In the genomic region with DNA sequence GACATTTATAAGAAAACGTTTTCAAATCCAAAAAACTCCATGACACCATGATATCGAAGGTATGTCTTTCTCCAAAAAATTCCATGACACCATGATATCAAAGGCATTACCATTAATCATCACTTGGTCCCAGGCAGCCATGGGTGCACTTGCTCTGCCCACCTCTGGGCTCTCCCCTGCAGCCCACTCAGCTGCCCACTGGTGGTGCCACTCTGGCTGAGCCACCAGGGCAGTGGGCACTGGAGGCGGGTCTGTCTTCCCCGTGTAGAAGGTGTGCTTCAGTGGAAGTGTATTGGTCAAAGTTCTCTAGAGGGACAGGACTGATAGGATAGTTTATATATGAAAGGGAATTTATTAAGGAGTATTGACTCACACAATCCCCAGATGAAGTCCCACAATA, we compare ENCODE assay signal across 9 cellular contexts.
"Had no signal": no experiment of that assay in that cellular context is flagged by ENCODE, and none has a peak within 500 bp of the region (broad histone marks: within the 10 kb centered on the region; RNA-seq: fewer than 3 reads in every experiment).

No MANE protein-coding gene starts in this region.

- H3K27ac Mint-ChIP-seq: GM23338, H9, HFFc6 had no signal

- H3K4me1 ChIP-seq: HAP-1 had no signal

- H3K9ac ChIP-seq: GM23248 had no signal

- H3K9me3 ChIP-seq: HAP-1 had no signal

- H3K36me3 ChIP-seq: HAP-1 had no signal

- H3K4me3 Mint-ChIP-seq: GM23338, H9, HFFc6 had no signal

- H3K4me2 ChIP-seq: GM23338 had no signal

- ATAC-seq: GM23338, HCT116 had no signal

- DNase-seq: GM23248, GOT3, H7, H9, HCEC 1CT, HFFc6 had no signal

- H3K4me1 Mint-ChIP-seq: GM23338 had no signal

- H3K27ac ChIP-seq: GM23248 had no signal

- H3K4me3 ChIP-seq: GM23248, GM23338, HAP-1 had no signal

- H2AFZ ChIP-seq: GM23248, GM23338 had no signal
